17 cellular contexts compared by ENCODE assay signal in genomic region chr17:364766-365165, GRCh38. TPM values are rescaled to one million over a fixed set of nuclear protein-coding genes. Genes with fewer than 3 reads are reported as not detected.
DNase-seq lines count a peak whose midpoint lies in the region; ATAC-seq lines count a peak whose summit lies in the region.
"Had no signal": no experiment of that assay in that cellular context is flagged by ENCODE, and none has a peak within 500 bp of the region (broad histone marks: within the 10 kb centered on the region; RNA-seq: fewer than 3 reads in every experiment).

No MANE protein-coding gene starts in this region.

- peak; percentile 24 for DNase-seq in activated effector memory CD4-positive, alpha-beta T cell treated with anti-CD3 and anti-CD28 coated beads, Interleukin-2, amount 50 U/mL, for 16 hours
- DNase-seq in activated effector memory CD4-positive, alpha-beta T cell treated with Interleukin-2 at 50 U/mL for 16 hours = no peak
- DNase-seq in GF-D8 (lab: John Stamatoyannopoulos, UW) (peak; percentile 10), neuronal stem cell (ENCODE audit: low spot score) (no peak), DMS114 treated with DMSO at 0.1 percent for 48 hours (lab: John Stamatoyannopoulos, UW; ENCODE audit: unreplicated experiment) (no peak)
- DNase-seq in effector memory CD8-positive, alpha-beta T cell = no peak
- DNase-seq in activated CD4-positive, alpha-beta T cell treated with anti-CD3 and anti-CD28 coated beads for 1 hour = no peak
- DNase-seq: 8988T; CD4-positive, alpha-beta memory T cell; GM23248; MM.1S; NCI-H1092 treated with DMSO at 0.1 percent for 48 hours; NCI-H1694; NK-92 treated with Interleukin-12 subunit alpha and Interleukin-12 subunit beta, amount 100 ng/mL, for 24 hours had no signal

- H3K4me1 Mint-ChIP-seq in effector memory CD8-positive, alpha-beta T cell (ENCODE audit: low read depth in 2 of 2) = peaks cover 8 to 27% of the 10 kb centered on the region in 2 donors

- H2AK5ac ChIP-seq in neuronal stem cell (ENCODE audit: low read depth, low read length) = no peak overlapping the region

- no peak overlapping the region for H4K8ac ChIP-seq in neuronal stem cell (ENCODE audit: low read depth, low read length)

- H3K27ac Mint-ChIP-seq in effector memory CD8-positive, alpha-beta T cell = no peak overlapping the region
- H3K27ac Mint-ChIP-seq: B cell had no signal

- H2BK120ac ChIP-seq in neuronal stem cell (ENCODE audit: low read depth, low read length) = no peak overlapping the region

- H3K4me1 ChIP-seq in neuronal stem cell (ENCODE audit: control insufficient read depth in 2 of 2, insufficient read depth in 1 of 2, low read depth in 1 of 2, low read length in 2 of 2) = peaks cover 2 to 8% of the 10 kb centered on the region in 2 donors

- no peak overlapping the region for H2AFZ ChIP-seq in neuronal stem cell (ENCODE audit: low read length)
- H2AFZ ChIP-seq: GM23248 had no signal

- WGBS in neuronal stem cell (ENCODE audit: extremely low coverage in 2 of 2, insufficient read length in 2 of 2, insufficient replicate concordance in 1 of 2), 2 donors = no CpG with 5 or more reads among the region's 9 CpGs

- no peaks in the 10 kb centered on the region for H3K9me3 Mint-ChIP-seq in effector memory CD8-positive, alpha-beta T cell

- H3K4me3 Mint-ChIP-seq in effector memory CD8-positive, alpha-beta T cell = peak overlapping the region; percentile 2 to 7
- H3K4me3 Mint-ChIP-seq: B cell; CD4-positive, alpha-beta memory T cell had no signal

- ATAC-seq in effector memory CD8-positive, alpha-beta T cell (replicated peaks) = no peak
- no peak for ATAC-seq in GM19463 (IDR thresholded peaks at IDR 0.05; ENCODE audit: unreplicated experiment)
- ATAC-seq: HCT116 had no signal

- no peak overlapping the region for H3K23ac ChIP-seq in neuronal stem cell (ENCODE audit: low read depth, low read length, poor library complexity)

- H2BK5ac ChIP-seq in neuronal stem cell (ENCODE audit: low read length) = peak overlapping the region; percentile 59

- H3K14ac ChIP-seq in neuronal stem cell (ENCODE audit: low read length) = no peak overlapping the region

- H3K4me2 ChIP-seq in neuronal stem cell (ENCODE audit: insufficient read depth, low read length, poor library complexity, severe bottlenecking) = no peak overlapping the region

- no peak overlapping the region for H3K4me3 ChIP-seq in neuronal stem cell (ENCODE audit: low read length in 2 of 2)
- H3K4me3 ChIP-seq: GM23248 had no signal

- H3K79me1 ChIP-seq in neuronal stem cell (ENCODE audit: low read depth, low read length) = no peaks in the 10 kb centered on the region

- H3K36me3 Mint-ChIP-seq in effector memory CD8-positive, alpha-beta T cell (ENCODE audit: insufficient read depth) = no peaks in the 10 kb centered on the region

- H3K18ac ChIP-seq in neuronal stem cell (ENCODE audit: low read length) = no peak overlapping the region

- H2BK12ac ChIP-seq in neuronal stem cell (ENCODE audit: low read length) = no peak overlapping the region

- H3K27ac ChIP-seq in neuronal stem cell (replicated peaks; ENCODE audit: low read length) = no peak overlapping the region
- H3K27ac ChIP-seq: GM23248 had no signal

- peaks cover 0 to 6% of the 10 kb centered on the region in 2 donors for H3K27me3 Mint-ChIP-seq in effector memory CD8-positive, alpha-beta T cell

- H3K4ac ChIP-seq in neuronal stem cell (ENCODE audit: low read length) = no peak overlapping the region

- no peak overlapping the region for H4K91ac ChIP-seq in neuronal stem cell (ENCODE audit: low read depth, low read length, poor library complexity)

- H3K36me3 ChIP-seq in neuronal stem cell (replicated peaks in 1 of 2; ENCODE audit: control insufficient read depth in 2 of 2, insufficient read depth in 2 of 2, low read length in 2 of 2) = no peaks in the 10 kb centered on the region

- no peak overlapping the region for H3K9ac ChIP-seq in neuronal stem cell (ENCODE audit: low read depth, low read length, poor library complexity)
- H3K9ac ChIP-seq: GM23248 had no signal

- H3K9me3 ChIP-seq in neuronal stem cell (replicated peaks in 1 of 2; ENCODE audit: control insufficient read depth in 2 of 2, insufficient read depth in 1 of 2, low read depth in 1 of 2, low read length in 2 of 2) = peaks cover 4% of the 10 kb centered on the region in 2 donors

- peak overlapping the region; percentile 49 for H2BK15ac ChIP-seq in neuronal stem cell (ENCODE audit: low read length)

- no peaks in the 10 kb centered on the region for H3K27me3 ChIP-seq in neuronal stem cell (ENCODE audit: control insufficient read depth in 3 of 3, insufficient read depth in 3 of 3, low read depth in 1 of 3, low read length in 3 of 3)

RNA-seq across cellular contexts. Expression of gene RPH3AL, which starts 12.2 kb away (rescaled TPM):
- 7.7 TPM for polyA plus RNA-seq in neuronal stem cell (2013, experiment 1 of 2)
- polyA plus RNA-seq in neuronal stem cell (2013, experiment 2 of 2) = 6.5 TPM

Comparison
In these comparisons a context has a peak if more than half of its experiments do, and no peak if none do; other contexts are left out.
1. DNase-seq: peak in activated effector memory CD4-positive, alpha-beta T cell treated with anti-CD3 and anti-CD28 coated beads, Interleukin-2, amount 50 U/mL, for 16 hours (single experiment) and GF-D8 (single experiment); none in activated effector memory CD4-positive, alpha-beta T cell treated with Interleukin-2 at 50 U/mL for 16 hours (single experiment), effector memory CD8-positive, alpha-beta T cell (0 of 3), neuronal stem cell (single experiment), activated CD4-positive, alpha-beta T cell treated with anti-CD3 and anti-CD28 coated beads for 1 hour (single experiment) and DMS114 treated with DMSO at 0.1 percent for 48 hours (single experiment).